In genomic region chr11:110297082-110297725, GRCh38 we compare ENCODE assay signal across 8 cellular contexts. TPM values are rescaled to one million over a fixed set of nuclear protein-coding genes. Genes with fewer than 3 reads are reported as not detected.
A peak's percentile ranks its signal among the peaks of the same experiment; 100 is the strongest.
DNase-seq lines count a peak whose midpoint lies in the region; ATAC-seq, FAIRE-seq and TF ChIP-seq lines count a peak whose summit lies in the region.

No MANE protein-coding gene starts in this region.

- H3K27me3 ChIP-seq in lower lobe of right lung (ENCODE audit: low read depth), result no peaks in the 10 kb centered on the region

- intact Hi-C loops in lower lobe of right lung (cut with DNase I), result no loop called here

- no peak for FAIRE-seq in A549 (lab: Jason Lieb, UNC)

- POLR2A ChIA-PET in A549 (lab: Yijun Ruan, JAX), result interaction anchor here (1.3 to 4.0 kb wide), 3 partner anchors 12 to 66 kb away, joined by 5 to 28 read pairs (median 7); no protein-coding TSS in a partner anchor

- H3K27ac ChIP-seq in A549 (peak overlapping the region; percentile 96 to 100), lower lobe of right lung (peak overlapping the region; percentile 95)

- CTCF ChIA-PET in A549 (lab: Yijun Ruan, JAX), result interaction anchor here (1.1 to 1.7 kb wide), 6 partner anchors 9 to 96 kb away, joined by 3 to 5 read pairs (median 4); no protein-coding TSS in a partner anchor

- peaks cover 0 to 3% (median 0%) of the 10 kb centered on the region in 5 experiments for H3K9me3 Mint-ChIP-seq in brain

- peak overlapping the region; percentile 47 to 90 (median 81) for H3K27ac Mint-ChIP-seq in brain

- peaks cover 38% of the 10 kb centered on the region for H3K4me1 Mint-ChIP-seq in brain

- peak overlapping the region; percentile 80 to 87 (median 84) for H3K4me3 Mint-ChIP-seq in brain

- DNase-seq in A549 (ENCODE audit: low read depth in 1 of 2, low spot score in 1 of 2), result no peak
- peak; percentile 10 for DNase-seq in HK-2 (ENCODE audit: unreplicated experiment)
- no peak for DNase-seq in lower lobe of right lung
- no peak for DNase-seq in activated effector memory CD4-positive, alpha-beta T cell treated with anti-CD3 and anti-CD28 coated beads, Interleukin-2, amount 50 U/mL, for 16 hours
- DNase-seq in DMS79 treated with DMSO at 0.1 percent for 48 hours (lab: John Stamatoyannopoulos, UW), result no peak
- DNase-seq in NCI-H1436 (lab: John Stamatoyannopoulos, UW), result no peak

- peak overlapping the region; percentile 82 for H3K4me2 ChIP-seq in A549

- TF ChIP-seq POLR2A in A549 (IDR thresholded peaks at IDR 0.05; ENCODE audit: low read length), result no peak

- H3K9me3 ChIP-seq in A549 (peaks cover 4% of the 10 kb centered on the region; the same call in 2 of the 3 replicates), lower lobe of right lung (no peaks in the 10 kb centered on the region)

- H3K36me3 ChIP-seq in lower lobe of right lung, result no peaks in the 10 kb centered on the region

- peak overlapping the region; percentile 67 for H3K4me3 ChIP-seq in A549
- H3K4me3 ChIP-seq in lower lobe of right lung, result peak overlapping the region; percentile 95

- ATAC-seq in A549 (peak in 1 of 2 experiments; percentile 30; a peak in 3 of 6 replicates), lower lobe of right lung (no peak), GM21786 (IDR thresholded peaks at IDR 0.05; ENCODE audit: unreplicated experiment) (no peak)

- no peak for TF ChIP-seq CTCF in A549 (IDR thresholded peaks at IDR 0.05)
- TF ChIP-seq CTCF in brain (conservative IDR thresholded peaks at IDR 0.05), result no peak
- TF ChIP-seq CTCF in lower lobe of right lung (IDR thresholded peaks at IDR 0.05), result no peak

- WGBS in A549 (ENCODE audit: missing lambda C conversion rate), result 4% methylated on average over 10 of the region's 10 CpGs

- no peaks in the 10 kb centered on the region for H3K36me3 Mint-ChIP-seq in brain

- TF ChIP-seq EP300 in A549 (IDR thresholded peaks at IDR 0.05), result no peak

- no peak for TF ChIP-seq RAD21 in A549 (conservative IDR thresholded peaks at IDR 0.05 in 1 of 2, IDR thresholded peaks at IDR 0.05 in 1 of 2)

- peaks cover 3% of the 10 kb centered on the region for H3K27me3 Mint-ChIP-seq in brain

- H3K4me1 ChIP-seq in A549 (peaks cover 29% of the 10 kb centered on the region), lower lobe of right lung (peaks cover 44% of the 10 kb centered on the region)

TF ChIP-seq in A549, 52 proteins besides CTCF, POLR2A, EP300 and RAD21:
- TF ChIP-seq FOXS1 (CRISPR knock-in tag; IDR thresholded peaks at IDR 0.05), result no peak
- no peak for TF ChIP-seq REST (IDR thresholded peaks at IDR 0.05)
- TF ChIP-seq CBX8 (IDR thresholded peaks at IDR 0.05), result no peak
- no peak for TF ChIP-seq BCL3 (IDR thresholded peaks at IDR 0.05)
- no peak for TF ChIP-seq GATA3 (IDR thresholded peaks at IDR 0.05; ENCODE audit: borderline replicate concordance)
- TF ChIP-seq NFE2L2 (conservative IDR thresholded peaks at IDR 0.05; ENCODE audit: low read length), result no peak
- no peak for TF ChIP-seq USF2 (IDR thresholded peaks at IDR 0.05)
- TF ChIP-seq RCOR1 (IDR thresholded peaks at IDR 0.05; ENCODE audit: low read depth, low read length), result no peak
- no peak for TF ChIP-seq NPAS2 (CRISPR knock-in tag; IDR thresholded peaks at IDR 0.05; ENCODE audit: borderline replicate concordance)
- no peak for TF ChIP-seq CEBPB (IDR thresholded peaks at IDR 0.05)
- TF ChIP-seq JUN (IDR thresholded peaks at IDR 0.05), result no peak; a peak in 1 of 5 replicates
- TF ChIP-seq PBX3 (IDR thresholded peaks at IDR 0.05), result no peak
- TF ChIP-seq HDAC2 (IDR thresholded peaks at IDR 0.05), result no peak

RNA-seq across cellular contexts. Expression of gene RDX, which starts 0.8 kb away (rescaled TPM):
- 171 and 183 TPM in 2 replicates for polyA plus RNA-seq in A549 (2011; rRNA removed)
- 34.4 and 47.4 TPM in 2 replicates for polyA plus RNA-seq in A549 (2012; cell fraction: cytosol; rRNA removed)
- 18.4 and 25.5 TPM in 2 replicates for polyA plus RNA-seq in A549 (2012; cell fraction: nucleus; rRNA removed)
- 127 to 158 TPM (median 149 TPM) in 3 replicates for polyA plus RNA-seq in A549 (2017; fragmentation: RNase III; extraction: RNeasy Plus Mini Kit Qiagen cat#74134 plus additional on column Dnase treatment)
- polyA minus RNA-seq in A549 (2011; rRNA and poly(A)+ RNA removed), result 70.7 and 74.9 TPM in 2 replicates
- polyA plus RNA-seq in brain (ENCODE audit: insufficient read depth, low read depth, low replicate concordance), result 31.5 TPM
- total RNA-seq in lower lobe of right lung, result 152 TPM
